9 cellular contexts compared by ENCODE assay signal in the genomic region with DNA sequence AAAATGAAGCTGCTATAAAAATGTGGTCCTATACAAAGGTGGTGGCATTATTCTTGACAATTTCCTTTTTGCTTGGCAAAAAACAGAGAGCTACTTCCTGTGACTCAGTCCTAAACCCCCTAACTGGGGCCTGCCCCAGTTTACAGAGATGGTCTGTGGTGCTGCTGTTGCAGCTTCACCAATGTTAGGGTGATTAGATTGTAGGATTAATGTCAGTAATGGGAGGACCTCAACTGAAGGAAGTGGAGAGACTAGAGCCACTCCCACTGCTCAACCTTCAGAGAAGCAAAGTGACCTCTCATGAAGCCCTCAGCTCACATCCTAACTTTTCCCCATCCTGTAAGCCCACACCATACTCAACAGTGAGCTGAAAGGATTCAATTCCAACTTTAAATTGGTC. TPM values are rescaled to one million over a fixed set of nuclear protein-coding genes. Genes with fewer than 3 reads are reported as not detected.
DNase-seq lines count a peak whose midpoint lies in the region; ATAC-seq and TF ChIP-seq lines count a peak whose summit lies in the region.
"Had no signal": no experiment of that assay in that cellular context is flagged by ENCODE, and none has a peak within 500 bp of the region (broad histone marks: within the 10 kb centered on the region; RNA-seq: fewer than 3 reads in every experiment).

No MANE protein-coding gene starts in this region.

- no peak for TF ChIP-seq CTCF in Caco-2 (IDR thresholded peaks at IDR 0.05; ENCODE audit: insufficient read depth in 1 of 2, low read depth in 1 of 2, low read length in 1 of 2, severe bottlenecking in 1 of 2, unreplicated experiment in 1 of 2)
- no peak for TF ChIP-seq CTCF in natural killer cell (IDR thresholded peaks at IDR 0.05)

- POLR2A ChIA-PET in Caco-2 (lab: Charles Lee) = interaction anchor here (1.7 kb wide), 1 partner anchor 95 kb away, joined by 9 read pairs; a partner anchor contains a TSS

- H3K36me3 Mint-ChIP-seq in Caco-2 (ENCODE audit: insufficient read depth, unreplicated experiment) (peaks cover 21% of the 10 kb centered on the region), natural killer cell (no peaks in the 10 kb centered on the region)
- H3K36me3 Mint-ChIP-seq in activated naive CD8-positive, alpha-beta T cell treated with anti-CD3 and anti-CD28 coated beads, Interleukin-2, amount 50 U/mL, for 24 hours (ENCODE audit: low read depth) = peaks cover 6% of the 10 kb centered on the region

- H3K4me3 ChIP-seq in Caco-2 (ENCODE audit: low read depth, low read length) = no peak overlapping the region

- H3K4me3 Mint-ChIP-seq in Caco-2 (ENCODE audit: unreplicated experiment) (peak overlapping the region; percentile 95), natural killer cell (peak overlapping the region; percentile 84)
- H3K4me3 Mint-ChIP-seq in activated naive CD8-positive, alpha-beta T cell treated with anti-CD3 and anti-CD28 coated beads, Interleukin-2, amount 50 U/mL, for 24 hours = peak overlapping the region; percentile 96

- H3K27ac Mint-ChIP-seq in Caco-2 (ENCODE audit: unreplicated experiment) (peak overlapping the region; percentile 72), natural killer cell (peak overlapping the region; percentile 90 to 94)
- peak overlapping the region; percentile 97 for H3K27ac Mint-ChIP-seq in activated naive CD8-positive, alpha-beta T cell treated with anti-CD3 and anti-CD28 coated beads, Interleukin-2, amount 50 U/mL, for 24 hours

- BruUV-seq in Caco-2 (replicated peaks; lab: Mats Ljungman, UMichigan) = no TSS peak

- no peaks in the 10 kb centered on the region for H3K27me3 ChIP-seq in Caco-2 (replicated peaks; ENCODE audit: control insufficient read depth, insufficient read depth, low read length)

- CTCF ChIA-PET in Caco-2 (lab: Charles Lee) = interaction anchor here (1.0 to 3.7 kb wide), 9 partner anchors 13 to 102 kb away, joined by 5 to 16 read pairs (median 8); a partner anchor contains a TSS

- H3K9me3 ChIP-seq in Caco-2 = no peaks in the 10 kb centered on the region

- peaks cover 37% of the 10 kb centered on the region for H3K4me1 ChIP-seq in Caco-2

- H3K36me3 ChIP-seq in Caco-2 (ENCODE audit: control insufficient read depth, insufficient read depth, low read length) = no peaks in the 10 kb centered on the region; the same call in 1 of the 2 replicates

- intact Hi-C loops in Caco-2 (cut with micrococcal nuclease; ENCODE audit: unreplicated experiment) (loop anchor here (1.0 kb wide), 2 partner anchors 16 to 95 kb away; a partner anchor contains a TSS), natural killer cell (cut with micrococcal nuclease) (no loop called here)

- H3K4me1 Mint-ChIP-seq in Caco-2 (ENCODE audit: low read depth, unreplicated experiment) (peaks cover 33% of the 10 kb centered on the region), natural killer cell (peaks cover 50 to 53% of the 10 kb centered on the region in 2 donors)
- peaks cover 61% of the 10 kb centered on the region for H3K4me1 Mint-ChIP-seq in activated naive CD8-positive, alpha-beta T cell treated with anti-CD3 and anti-CD28 coated beads, Interleukin-2, amount 50 U/mL, for 24 hours

- DNase-seq in Caco-2 (no peak), NCI-H69 (lab: John Stamatoyannopoulos, UW) (peak; percentile 80), natural killer cell (no peak), NCI-H345 treated with DMSO at 0.1 percent for 48 hours (lab: John Stamatoyannopoulos, UW; ENCODE audit: unreplicated experiment) (no peak)
- no peak for DNase-seq in activated naive CD8-positive, alpha-beta T cell treated with anti-CD3 and anti-CD28 coated beads, Interleukin-2, amount 50 U/mL, for 24 hours
- DNase-seq: left cardiac atrium had no signal

- H3K9me3 Mint-ChIP-seq in Caco-2 (ENCODE audit: unreplicated experiment) = peaks cover 9% of the 10 kb centered on the region
- H3K9me3 Mint-ChIP-seq in activated naive CD8-positive, alpha-beta T cell treated with anti-CD3 and anti-CD28 coated beads, Interleukin-2, amount 50 U/mL, for 24 hours = no peaks in the 10 kb centered on the region
- H3K9me3 Mint-ChIP-seq in natural killer cell = no peaks in the 10 kb centered on the region

- H3K27me3 Mint-ChIP-seq in Caco-2 (ENCODE audit: insufficient read depth, unreplicated experiment) = no peaks in the 10 kb centered on the region
- H3K27me3 Mint-ChIP-seq in activated naive CD8-positive, alpha-beta T cell treated with anti-CD3 and anti-CD28 coated beads, Interleukin-2, amount 50 U/mL, for 24 hours = no peaks in the 10 kb centered on the region
- H3K27me3 Mint-ChIP-seq in natural killer cell (ENCODE audit: low read depth in 2 of 2) = no peaks in the 10 kb centered on the region

- ATAC-seq in activated naive CD8-positive, alpha-beta T cell treated with anti-CD3 and anti-CD28 coated beads, Interleukin-2, amount 50 U/mL, for 24 hours = peak; percentile 70
- ATAC-seq in natural killer cell (peak; percentile 22 to 30 (median 27)), GM21576 (IDR thresholded peaks at IDR 0.05; ENCODE audit: unreplicated experiment) (no peak), HG03439 (IDR thresholded peaks at IDR 0.05; ENCODE audit: unreplicated experiment) (no peak), HG02840 (IDR thresholded peaks at IDR 0.05; ENCODE audit: low FRiP score, unreplicated experiment) (no peak)
- ATAC-seq: left cardiac atrium had no signal

RNA-seq across cellular contexts. Expression of a gene that starts 3.6 kb away (rescaled TPM):
- 416 and 432 TPM in 2 replicates for total RNA-seq in Caco-2 (2022)
- total RNA-seq in natural killer cell = 100 to 1,000 TPM; 174 to 261 (median 245) TPM

RNA-seq across cellular contexts. Expression of a gene that starts 8.6 kb away (rescaled TPM):
- total RNA-seq in Caco-2 (2022) = not detected in 2 replicates
- total RNA-seq in natural killer cell = not detected
- total RNA-seq: left cardiac atrium had no signal

RNA-seq across cellular contexts. Expression of a gene that starts 13.4 kb away (rescaled TPM):
- total RNA-seq in Caco-2 (2022) (53.6 and 54.4 TPM in 2 replicates), natural killer cell (100 to 1,000 TPM; 509 to 689 (median 597) TPM)

RNA-seq across cellular contexts. Expression of a gene that starts 16.9 kb away (rescaled TPM):
- total RNA-seq in Caco-2 (2022) (0.61 and 0.84 TPM in 2 replicates), natural killer cell (not detected)

RNA-seq across cellular contexts. Expression of a gene that starts 33.5 kb away (rescaled TPM):
- total RNA-seq in Caco-2 (2022) (2.4 and 3.0 TPM in 2 replicates), natural killer cell (not detected)

Comparison
In these comparisons a context has a peak if more than half of its experiments do, and no peak if none do; other contexts are left out.
1. ATAC-seq: peak in activated naive CD8-positive, alpha-beta T cell treated with anti-CD3 and anti-CD28 coated beads, Interleukin-2, amount 50 U/mL, for 24 hours (single experiment) and natural killer cell (3 of 3); none in GM21576 (single experiment), HG03439 (single experiment) and HG02840 (single experiment).
2. Peak in every context shown above with its lines, with median percentiles within 50 percentile points of each other: H3K27ac Mint-ChIP-seq and H3K4me3 Mint-ChIP-seq.